ENCODE assay signal across 9 cellular contexts in the genomic region with DNA sequence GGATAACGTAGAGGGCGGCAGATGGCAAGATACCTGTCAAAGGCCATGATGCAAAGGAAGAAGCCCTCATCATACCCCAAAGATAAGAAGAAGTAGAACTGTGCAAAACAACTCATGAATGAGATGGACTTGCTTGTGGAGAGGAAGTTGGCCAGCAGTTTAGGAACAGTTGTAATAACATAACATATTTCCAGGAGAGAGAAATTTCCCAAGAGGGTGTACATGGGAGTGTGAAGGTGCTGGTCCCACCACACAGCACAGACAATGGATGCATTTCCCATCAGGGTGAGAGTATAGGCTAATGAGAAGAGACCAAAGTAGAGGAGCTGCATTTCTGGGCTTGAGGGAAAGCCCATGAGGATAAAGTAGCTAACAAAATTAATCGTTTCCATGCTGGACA. TPM values are rescaled to one million over a fixed set of nuclear protein-coding genes. Genes with fewer than 3 reads are reported as not detected.
"Had no signal": no experiment of that assay in that cellular context is flagged by ENCODE, and none has a peak within 500 bp of the region (broad histone marks: within the 10 kb centered on the region; RNA-seq: fewer than 3 reads in every experiment).

No MANE protein-coding gene starts in this region.

RNA-seq across cellular contexts. Expression of gene OR4Q3, which starts 9.5 kb away (rescaled TPM):
- total RNA-seq: LHCN-M2, MCF 10A, NCI-H460, OCI-LY7, PC-9, Right ventricle myocardium inferior, RPMI7951, SJCRH30, SK-MEL-5 had no signal

RNA-seq across cellular contexts. Expression of gene OR11H2, which starts 20.2 kb away (rescaled TPM):
- total RNA-seq: LHCN-M2, MCF 10A, NCI-H460, OCI-LY7, PC-9, Right ventricle myocardium inferior, RPMI7951, SJCRH30, SK-MEL-5 had no signal

RNA-seq across cellular contexts. Expression of gene OR4M1, which starts 39.4 kb away (rescaled TPM):
- total RNA-seq: LHCN-M2, MCF 10A, NCI-H460, OCI-LY7, PC-9, Right ventricle myocardium inferior, RPMI7951, SJCRH30 had no signal
